ENCODE assay signal across 3 cellular contexts in the genomic region with DNA sequence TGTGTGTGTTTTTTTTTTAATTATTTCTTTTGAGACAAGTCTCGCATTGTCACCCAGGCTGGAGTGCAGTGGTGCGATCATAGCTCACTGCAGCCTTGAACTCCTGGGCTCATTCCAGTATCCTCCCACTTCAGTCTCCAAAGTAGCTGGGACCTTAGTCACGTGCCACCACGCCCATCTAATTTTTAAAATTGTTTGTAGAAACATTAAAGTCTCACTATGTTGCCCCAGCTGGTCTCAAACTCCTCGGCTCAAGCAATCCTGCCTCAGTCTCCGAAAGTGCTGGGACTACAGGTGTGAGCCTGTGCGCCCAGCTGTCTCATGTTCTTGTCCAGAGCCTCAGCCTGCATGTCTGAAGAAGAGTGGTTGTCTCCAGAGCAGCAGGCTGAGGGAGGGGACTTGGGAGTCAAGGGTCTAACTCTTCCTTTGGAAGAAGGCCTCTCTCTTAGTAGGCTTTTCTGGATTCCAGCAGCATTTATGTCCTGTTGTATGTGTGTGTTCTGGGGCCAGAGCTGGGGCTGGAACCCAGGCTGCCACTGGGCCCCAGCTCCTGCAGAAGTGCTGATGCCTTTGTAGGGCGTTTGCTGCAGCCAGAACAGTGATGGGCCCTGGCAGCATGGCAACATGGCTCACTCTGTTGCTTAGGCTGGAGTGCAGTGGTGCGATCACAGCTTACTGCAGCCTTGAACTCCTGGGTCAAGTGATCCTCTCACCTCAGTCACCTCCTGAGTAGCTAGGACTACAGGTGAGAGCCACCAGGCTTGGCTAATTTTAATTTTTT.
A peak's percentile ranks its signal among the peaks of the same experiment; 100 is the strongest.
TF ChIP-seq lines count a peak whose summit lies in the region.

No MANE protein-coding gene starts in this region.

TF ChIP-seq in A549, 52 proteins besides CTCF, POLR2A, EP300 and RAD21:
- TF ChIP-seq HOXB5 (CRISPR knock-in tag; IDR thresholded peaks at IDR 0.05) (no peak), HOXB13 (CRISPR knock-in tag; IDR thresholded peaks at IDR 0.05; ENCODE audit: low read depth) (no peak), FOSB (CRISPR knock-in tag; IDR thresholded peaks at IDR 0.05) (no peak), JUNB (IDR thresholded peaks at IDR 0.05) (no peak), BHLHE40 (IDR thresholded peaks at IDR 0.05; ENCODE audit: low read depth, low read length) (no peak), ZNF302 (CRISPR knock-in tag; IDR thresholded peaks at IDR 0.05) (no peak), CBX8 (IDR thresholded peaks at IDR 0.05) (no peak), ZFP36 (IDR thresholded peaks at IDR 0.05; ENCODE audit: borderline replicate concordance, partially characterized antibody) (no peak), NPAS2 (CRISPR knock-in tag; IDR thresholded peaks at IDR 0.05; ENCODE audit: borderline replicate concordance) (no peak), CBX2 (IDR thresholded peaks at IDR 0.05; ENCODE audit: borderline replicate concordance, low read depth) (no peak), SMC3 (IDR thresholded peaks at IDR 0.05) (no peak), MAZ (IDR thresholded peaks at IDR 0.05; ENCODE audit: borderline replicate concordance, low read depth, low read length) (no peak)
- TF ChIP-seq, protein P1, sequence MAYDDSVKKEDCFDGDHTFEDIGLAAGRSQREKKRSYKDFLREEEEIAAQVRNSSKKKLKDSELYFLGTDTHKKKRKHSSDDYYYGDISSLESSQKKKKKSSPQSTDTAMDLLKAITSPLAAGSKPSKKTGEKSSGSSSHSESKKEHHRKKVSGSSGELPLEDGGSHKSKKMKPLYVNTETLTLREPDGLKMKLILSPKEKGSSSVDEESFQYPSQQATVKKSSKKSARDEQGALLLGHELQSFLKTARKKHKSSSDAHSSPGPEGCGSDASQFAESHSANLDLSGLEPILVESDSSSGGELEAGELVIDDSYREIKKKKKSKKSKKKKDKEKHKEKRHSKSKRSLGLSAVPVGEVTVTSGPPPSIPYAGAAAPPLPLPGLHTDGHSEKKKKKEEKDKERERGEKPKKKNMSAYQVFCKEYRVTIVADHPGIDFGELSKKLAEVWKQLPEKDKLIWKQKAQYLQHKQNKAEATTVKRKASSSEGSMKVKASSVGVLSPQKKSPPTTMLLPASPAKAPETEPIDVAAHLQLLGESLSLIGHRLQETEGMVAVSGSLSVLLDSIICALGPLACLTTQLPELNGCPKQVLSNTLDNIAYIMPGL (CRISPR knock-in tag; IDR thresholded peaks at IDR 0.05; ENCODE audit: borderline replicate concordance) = no peak
- TF ChIP-seq, protein P2, sequence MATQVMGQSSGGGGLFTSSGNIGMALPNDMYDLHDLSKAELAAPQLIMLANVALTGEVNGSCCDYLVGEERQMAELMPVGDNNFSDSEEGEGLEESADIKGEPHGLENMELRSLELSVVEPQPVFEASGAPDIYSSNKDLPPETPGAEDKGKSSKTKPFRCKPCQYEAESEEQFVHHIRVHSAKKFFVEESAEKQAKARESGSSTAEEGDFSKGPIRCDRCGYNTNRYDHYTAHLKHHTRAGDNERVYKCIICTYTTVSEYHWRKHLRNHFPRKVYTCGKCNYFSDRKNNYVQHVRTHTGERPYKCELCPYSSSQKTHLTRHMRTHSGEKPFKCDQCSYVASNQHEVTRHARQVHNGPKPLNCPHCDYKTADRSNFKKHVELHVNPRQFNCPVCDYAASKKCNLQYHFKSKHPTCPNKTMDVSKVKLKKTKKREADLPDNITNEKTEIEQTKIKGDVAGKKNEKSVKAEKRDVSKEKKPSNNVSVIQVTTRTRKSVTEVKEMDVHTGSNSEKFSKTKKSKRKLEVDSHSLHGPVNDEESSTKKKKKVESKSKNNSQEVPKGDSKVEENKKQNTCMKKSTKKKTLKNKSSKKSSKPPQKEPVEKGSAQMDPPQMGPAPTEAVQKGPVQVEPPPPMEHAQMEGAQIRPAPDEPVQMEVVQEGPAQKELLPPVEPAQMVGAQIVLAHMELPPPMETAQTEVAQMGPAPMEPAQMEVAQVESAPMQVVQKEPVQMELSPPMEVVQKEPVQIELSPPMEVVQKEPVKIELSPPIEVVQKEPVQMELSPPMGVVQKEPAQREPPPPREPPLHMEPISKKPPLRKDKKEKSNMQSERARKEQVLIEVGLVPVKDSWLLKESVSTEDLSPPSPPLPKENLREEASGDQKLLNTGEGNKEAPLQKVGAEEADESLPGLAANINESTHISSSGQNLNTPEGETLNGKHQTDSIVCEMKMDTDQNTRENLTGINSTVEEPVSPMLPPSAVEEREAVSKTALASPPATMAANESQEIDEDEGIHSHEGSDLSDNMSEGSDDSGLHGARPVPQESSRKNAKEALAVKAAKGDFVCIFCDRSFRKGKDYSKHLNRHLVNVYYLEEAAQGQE (IDR thresholded peaks at IDR 0.05) = no peak
- TF ChIP-seq, protein P3, sequence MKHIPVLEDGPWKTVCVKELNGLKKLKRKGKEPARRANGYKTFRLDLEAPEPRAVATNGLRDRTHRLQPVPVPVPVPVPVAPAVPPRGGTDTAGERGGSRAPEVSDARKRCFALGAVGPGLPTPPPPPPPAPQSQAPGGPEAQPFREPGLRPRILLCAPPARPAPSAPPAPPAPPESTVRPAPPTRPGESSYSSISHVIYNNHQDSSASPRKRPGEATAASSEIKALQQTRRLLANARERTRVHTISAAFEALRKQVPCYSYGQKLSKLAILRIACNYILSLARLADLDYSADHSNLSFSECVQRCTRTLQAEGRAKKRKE (CRISPR knock-in tag; IDR thresholded peaks at IDR 0.05; ENCODE audit: low read depth) = no peak

TF ChIP-seq in HCT116, 20 proteins besides CTCF, POLR2A, EP300 and RAD21:
- TF ChIP-seq, protein P4, sequence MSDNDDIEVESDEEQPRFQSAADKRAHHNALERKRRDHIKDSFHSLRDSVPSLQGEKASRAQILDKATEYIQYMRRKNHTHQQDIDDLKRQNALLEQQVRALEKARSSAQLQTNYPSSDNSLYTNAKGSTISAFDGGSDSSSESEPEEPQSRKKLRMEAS (IDR thresholded peaks at IDR 0.05) = no peak
- TF ChIP-seq FOSL1 (IDR thresholded peaks at IDR 0.05; ENCODE audit: low read depth) (no peak), CEBPB (IDR thresholded peaks at IDR 0.05; ENCODE audit: low read depth) (no peak)

TF ChIP-seq in K562, 482 proteins besides CTCF, POLR2A, EP300 and RAD21:
- TF ChIP-seq ZNF174 (CRISPR knock-in tag; IDR thresholded peaks at IDR 0.05) = no peak
- TF ChIP-seq, protein P4 (CRISPR knock-in tag; IDR thresholded peaks at IDR 0.05) = 0 out of 2 replicates have a peak, but pooled peaks have one; percentile 15
- peak; percentile 33; the same call in 1 of the 2 replicates for TF ChIP-seq RBFOX2 (IDR thresholded peaks at IDR 0.05; ENCODE audit: low read depth, low read length)
- no peak for TF ChIP-seq BCL6 (CRISPR knock-in tag; IDR thresholded peaks at IDR 0.05)
- TF ChIP-seq, protein P5, sequence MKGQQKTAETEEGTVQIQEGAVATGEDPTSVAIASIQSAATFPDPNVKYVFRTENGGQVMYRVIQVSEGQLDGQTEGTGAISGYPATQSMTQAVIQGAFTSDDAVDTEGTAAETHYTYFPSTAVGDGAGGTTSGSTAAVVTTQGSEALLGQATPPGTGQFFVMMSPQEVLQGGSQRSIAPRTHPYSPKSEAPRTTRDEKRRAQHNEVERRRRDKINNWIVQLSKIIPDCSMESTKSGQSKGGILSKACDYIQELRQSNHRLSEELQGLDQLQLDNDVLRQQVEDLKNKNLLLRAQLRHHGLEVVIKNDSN (CRISPR knock-in tag; IDR thresholded peaks at IDR 0.05) = 0 out of 2 replicates have a peak, but pooled peaks have one; percentile 26
- TF ChIP-seq NONO (IDR thresholded peaks at IDR 0.05; ENCODE audit: low read depth in 2 of 2, low read length in 1 of 2) = no peak
